In the genomic region with DNA sequence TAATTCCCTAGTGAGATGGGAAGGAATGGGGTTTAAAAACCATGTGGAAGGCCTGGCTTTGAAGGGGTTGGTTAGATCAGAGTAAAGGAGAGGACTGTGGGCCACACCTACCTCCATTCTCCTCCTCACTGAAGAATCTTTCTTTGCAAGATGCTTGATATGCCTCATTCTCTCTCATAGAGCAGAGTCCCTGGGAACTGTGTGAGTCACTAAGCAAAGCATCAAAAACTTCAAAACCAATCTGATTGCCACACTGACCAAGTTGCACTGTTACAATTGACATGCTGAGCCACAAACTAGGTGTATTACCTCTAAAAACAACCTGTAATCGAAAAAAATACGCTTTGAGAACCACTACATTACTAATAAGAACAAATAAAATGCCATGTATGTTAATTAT, we compare ENCODE assay signal across 12 cellular contexts. TPM values are rescaled to one million over a fixed set of nuclear protein-coding genes. Genes with fewer than 3 reads are reported as not detected.
DNase-seq lines count a peak whose midpoint lies in the region; ATAC-seq and TF ChIP-seq lines count a peak whose summit lies in the region.
"Had no signal": no experiment of that assay in that cellular context is flagged by ENCODE, and none has a peak within 500 bp of the region (broad histone marks: within the 10 kb centered on the region; RNA-seq: fewer than 3 reads in every experiment).

No MANE protein-coding gene starts in this region.

- no peaks in the 10 kb centered on the region for H3K9me3 ChIP-seq in breast epithelium
- H3K9me3 ChIP-seq: prostate gland had no signal

- CTCF ChIA-PET in MCF 10A (lab: Yijun Ruan, JAX) (no interaction called here), activated B cell treated with CpG ODN at 0.5 μM for 24 hours (lab: Charles Lee) (interaction anchor here (1.3 kb wide), 1 partner anchor 137 kb away, joined by 4 read pairs; no protein-coding TSS in a partner anchor)

- H3K36me3 Mint-ChIP-seq in MCF 10A (ENCODE audit: insufficient read depth, unreplicated experiment) = peaks cover 37% of the 10 kb centered on the region
- H3K36me3 Mint-ChIP-seq in activated B cell treated with CpG ODN at 0.5 μM for 24 hours (ENCODE audit: low read depth) = peaks cover 42% of the 10 kb centered on the region
- H3K36me3 Mint-ChIP-seq in type B pancreatic cell = peaks cover 8% of the 10 kb centered on the region
- peaks cover 6% of the 10 kb centered on the region for H3K36me3 Mint-ChIP-seq in endothelial cell (ENCODE audit: low read depth, unreplicated experiment)

- peaks cover 0 to 6% of the 10 kb centered on the region in 2 donors for H3K4me1 ChIP-seq in breast epithelium

- no peak overlapping the region for H3K27ac ChIP-seq in breast epithelium
- H3K27ac ChIP-seq: KMS-11, prostate gland had no signal

- no peaks in the 10 kb centered on the region for H3K9me3 Mint-ChIP-seq in MCF 10A (ENCODE audit: unreplicated experiment)
- H3K9me3 Mint-ChIP-seq in activated B cell treated with CpG ODN at 0.5 μM for 24 hours = no peaks in the 10 kb centered on the region
- no peaks in the 10 kb centered on the region for H3K9me3 Mint-ChIP-seq in type B pancreatic cell
- H3K9me3 Mint-ChIP-seq in endothelial cell (ENCODE audit: unreplicated experiment) = no peaks in the 10 kb centered on the region

- H3K4me1 Mint-ChIP-seq in MCF 10A (ENCODE audit: insufficient read depth, unreplicated experiment) (peaks cover 12% of the 10 kb centered on the region), activated B cell treated with CpG ODN at 0.5 μM for 24 hours (peaks cover 42% of the 10 kb centered on the region), type B pancreatic cell (ENCODE audit: unreplicated experiment) (peaks cover 11% of the 10 kb centered on the region), endothelial cell (ENCODE audit: unreplicated experiment) (peaks cover 11% of the 10 kb centered on the region)

- BruUV-seq in MCF 10A (replicated peaks; lab: Mats Ljungman, UMichigan) = no TSS peak

- no peak for ATAC-seq in activated B cell treated with CpG ODN at 0.5 μM for 24 hours (ENCODE audit: low read depth)

- POLR2A ChIA-PET in MCF 10A (lab: Yijun Ruan, JAX) = interaction anchor here (1.0 to 1.2 kb wide), 2 partner anchors 9 to 45 kb away, joined by 4 to 5 read pairs; no protein-coding TSS in a partner anchor
- POLR2A ChIA-PET in activated B cell treated with CpG ODN at 0.5 μM for 24 hours (lab: Charles Lee) = no interaction called here

- peak overlapping the region; percentile 94 for H3K4me3 Mint-ChIP-seq in MCF 10A (ENCODE audit: unreplicated experiment)
- peak overlapping the region; percentile 45 for H3K4me3 Mint-ChIP-seq in activated B cell treated with CpG ODN at 0.5 μM for 24 hours
- peak overlapping the region; percentile 11 for H3K4me3 Mint-ChIP-seq in type B pancreatic cell
- no peak overlapping the region for H3K4me3 Mint-ChIP-seq in endothelial cell (ENCODE audit: unreplicated experiment)

- H3K4me3 ChIP-seq in breast epithelium (no peak overlapping the region), fibroblast of villous mesenchyme (ENCODE audit: low read depth, low read length) (no peak overlapping the region)
- H3K4me3 ChIP-seq: prostate gland had no signal

- H3K27me3 ChIP-seq in breast epithelium = no peaks in the 10 kb centered on the region

- intact Hi-C loops in MCF 10A (cut with micrococcal nuclease) (loop anchor here (5.0 kb wide), 1 partner anchor 43 kb away; no protein-coding TSS in a partner anchor), breast epithelium (cut with DNase I; ENCODE audit: low total_unique reads) (loop anchor here (10.0 kb wide), 1 partner anchor 1604 kb away; no protein-coding TSS in a partner anchor), activated B cell treated with CpG ODN at 0.5 μM for 24 hours (cut with micrococcal nuclease) (loop anchor here (5.0 kb wide), 1 partner anchor 712 kb away; the partner anchor contains the start of gene PPM1D)

- H3K27ac Mint-ChIP-seq in MCF 10A (ENCODE audit: low read depth, unreplicated experiment) (no peak overlapping the region), activated B cell treated with CpG ODN at 0.5 μM for 24 hours (no peak overlapping the region), type B pancreatic cell (peak overlapping the region; percentile 3), endothelial cell (ENCODE audit: unreplicated experiment) (no peak overlapping the region)

- no peaks in the 10 kb centered on the region for H3K36me3 ChIP-seq in breast epithelium
- H3K36me3 ChIP-seq: prostate gland had no signal

- TF ChIP-seq POLR2A in breast epithelium (IDR thresholded peaks at IDR 0.05) = no peak

- no peaks in the 10 kb centered on the region for H3K27me3 Mint-ChIP-seq in MCF 10A (ENCODE audit: insufficient read depth, unreplicated experiment)
- no peaks in the 10 kb centered on the region for H3K27me3 Mint-ChIP-seq in activated B cell treated with CpG ODN at 0.5 μM for 24 hours
- no peaks in the 10 kb centered on the region for H3K27me3 Mint-ChIP-seq in type B pancreatic cell
- peaks cover 7% of the 10 kb centered on the region for H3K27me3 Mint-ChIP-seq in endothelial cell (ENCODE audit: unreplicated experiment)

- DNase-seq in MCF 10A (ENCODE audit: unreplicated experiment) (peak; percentile 12), breast epithelium (ENCODE audit: low spot score in 2 of 2) (no peak), activated B cell treated with CpG ODN at 0.5 μM for 24 hours (no peak), fibroblast of villous mesenchyme (ENCODE audit: low read depth) (peak; percentile 25), type B pancreatic cell (ENCODE audit: extremely low spot score, unreplicated experiment) (no peak), endothelial cell (ENCODE audit: low spot score) (no peak), C1 segment of cervical spinal cord (lab: John Stamatoyannopoulos, UW) (no peak), AML-193 (lab: John Stamatoyannopoulos, UW) (no peak)
- DNase-seq: NCI-H510A treated with DMSO at 0.1 percent for 48 hours, SW 1271 had no signal

- TF ChIP-seq CTCF in MCF 10A (IDR thresholded peaks at IDR 0.05; ENCODE audit: unreplicated experiment) (no peak), breast epithelium (IDR thresholded peaks at IDR 0.05) (no peak), activated B cell treated with CpG ODN at 0.5 μM for 24 hours (IDR thresholded peaks at IDR 0.05) (no peak), fibroblast of villous mesenchyme (IDR thresholded peaks at IDR 0.05; ENCODE audit: insufficient read depth, low read depth, low read length) (no peak), type B pancreatic cell (conservative IDR thresholded peaks at IDR 0.05) (no peak), endothelial cell (IDR thresholded peaks at IDR 0.05; ENCODE audit: unreplicated experiment) (no peak)

RNA-seq across cellular contexts. Expression of gene TUBD1, which starts 2.0 kb away (rescaled TPM):
- total RNA-seq in MCF 10A (2022) = 4.4 and 5.2 TPM in 2 replicates
- 10 to 100 TPM in 2 of 3 donors, 1 to 10 TPM in 1; 6.6 to 25.0 (median 19.7) TPM for total RNA-seq in breast epithelium
- 10.5 and 15.1 TPM in 2 replicates for total RNA-seq in activated B cell treated with CpG ODN at 0.5 μM for 24 hours
- 4.2 and 6.5 TPM in 2 replicates for total RNA-seq in fibroblast of villous mesenchyme
- total RNA-seq in type B pancreatic cell (ENCODE audit: low replicate concordance) = 8.0 and 16.7 TPM in 2 replicates
- total RNA-seq in endothelial cell (ENCODE audit: unreplicated experiment) = 12.5 TPM

RNA-seq across cellular contexts. Expression of gene RPS6KB1, which starts 2.2 kb away (rescaled TPM):
- total RNA-seq in MCF 10A (2022) (37.4 and 48.4 TPM in 2 replicates), breast epithelium (10 to 100 TPM; 40.3 to 62.3 (median 47.5) TPM), activated B cell treated with CpG ODN at 0.5 μM for 24 hours (57.7 and 63.0 TPM in 2 replicates), fibroblast of villous mesenchyme (22.2 and 26.3 TPM in 2 replicates), type B pancreatic cell (ENCODE audit: low replicate concordance) (38.2 and 38.8 TPM in 2 replicates), endothelial cell (ENCODE audit: unreplicated experiment) (30.4 TPM)

Comparison
In these comparisons a context has a peak if more than half of its experiments do, and no peak if none do; other contexts are left out.
1. DNase-seq: peak in MCF 10A (single experiment) and fibroblast of villous mesenchyme (single experiment); none in breast epithelium (0 of 2), activated B cell treated with CpG ODN at 0.5 μM for 24 hours (single experiment), type B pancreatic cell (single experiment), endothelial cell (single experiment), C1 segment of cervical spinal cord (0 of 14) and AML-193 (0 of 2).